In the genomic region with DNA sequence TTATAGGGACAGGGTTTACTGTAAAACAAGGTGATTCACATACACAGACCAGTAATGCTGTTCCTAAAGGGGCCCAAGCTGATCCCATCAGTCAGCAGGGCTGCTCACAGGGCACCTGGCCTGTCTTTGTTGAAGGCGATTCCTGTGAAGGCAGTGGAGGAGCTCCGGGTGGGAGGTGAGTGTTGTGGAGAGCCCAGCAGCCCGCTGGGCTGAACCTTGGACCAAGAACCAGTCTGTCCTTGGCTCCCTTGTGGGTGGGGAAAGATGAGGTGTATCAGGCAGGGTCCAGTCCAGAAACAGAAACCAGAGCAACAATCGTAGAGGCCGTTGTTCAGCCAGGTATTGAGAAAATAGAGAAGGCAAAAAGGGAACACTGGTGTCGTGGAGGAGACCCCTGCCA, we compare ENCODE assay signal across 12 cellular contexts. TPM values are rescaled to one million over a fixed set of nuclear protein-coding genes. Genes with fewer than 3 reads are reported as not detected.
DNase-seq lines count a peak whose midpoint lies in the region; ATAC-seq and TF ChIP-seq lines count a peak whose summit lies in the region.
"Had no signal": no experiment of that assay in that cellular context is flagged by ENCODE, and none has a peak within 500 bp of the region (broad histone marks: within the 10 kb centered on the region; RNA-seq: fewer than 3 reads in every experiment).

No MANE protein-coding gene starts in this region.

- ATAC-seq in GM21447 (IDR thresholded peaks at IDR 0.05; ENCODE audit: unreplicated experiment): no peak

- H3K4me3 Mint-ChIP-seq in activated CD4-positive, alpha-beta T cell treated with anti-CD3 and anti-CD28 coated beads, Interleukin-2, amount 10 ng/mL, durations not matched to agents 7 days and 5 days: no peak overlapping the region
- H3K4me3 Mint-ChIP-seq in type B pancreatic cell: peak overlapping the region; percentile 62
- H3K4me3 Mint-ChIP-seq in activated naive CD4-positive, alpha-beta T cell treated with anti-CD3 and anti-CD28 coated beads for 36 hours: no peak overlapping the region

- peaks cover 3% of the 10 kb centered on the region for H3K36me3 Mint-ChIP-seq in activated CD4-positive, alpha-beta T cell treated with anti-CD3 and anti-CD28 coated beads, Interleukin-2, amount 10 ng/mL, durations not matched to agents 7 days and 5 days (ENCODE audit: low read depth)
- H3K36me3 Mint-ChIP-seq in type B pancreatic cell: no peaks in the 10 kb centered on the region
- H3K36me3 Mint-ChIP-seq in activated naive CD4-positive, alpha-beta T cell treated with anti-CD3 and anti-CD28 coated beads for 36 hours (ENCODE audit: low read depth): peaks cover 3% of the 10 kb centered on the region

- H3K9me3 Mint-ChIP-seq in activated CD4-positive, alpha-beta T cell treated with anti-CD3 and anti-CD28 coated beads, Interleukin-2, amount 10 ng/mL, durations not matched to agents 7 days and 5 days: no peaks in the 10 kb centered on the region
- H3K9me3 Mint-ChIP-seq in type B pancreatic cell: no peaks in the 10 kb centered on the region
- no peaks in the 10 kb centered on the region for H3K9me3 Mint-ChIP-seq in activated naive CD4-positive, alpha-beta T cell treated with anti-CD3 and anti-CD28 coated beads for 36 hours

- H3K9me3 ChIP-seq in colonic mucosa (no peaks in the 10 kb centered on the region), mucosa of stomach (ENCODE audit: control insufficient read depth, low read length) (no peaks in the 10 kb centered on the region)

- POLR2A ChIA-PET in activated CD4-positive, alpha-beta T cell treated with anti-CD3 and anti-CD28 coated beads, Interleukin-2, amount 10 ng/mL, durations not matched to agents 7 days and 5 days (lab: Charles Lee): no interaction called here

- no peaks in the 10 kb centered on the region for H3K27me3 ChIP-seq in colonic mucosa
- no peaks in the 10 kb centered on the region for H3K27me3 ChIP-seq in mucosa of stomach (ENCODE audit: control insufficient read depth, insufficient read depth, low read length)
- H3K27me3 ChIP-seq: cardiac muscle cell had no signal

- intact Hi-C loops in colonic mucosa (cut with DNase I): no loop called here
- intact Hi-C loops in activated naive CD4-positive, alpha-beta T cell treated with anti-CD3 and anti-CD28 coated beads for 36 hours (cut with micrococcal nuclease): no loop called here

- peak overlapping the region; percentile 22 for H3K27ac Mint-ChIP-seq in activated CD4-positive, alpha-beta T cell treated with anti-CD3 and anti-CD28 coated beads, Interleukin-2, amount 10 ng/mL, durations not matched to agents 7 days and 5 days
- H3K27ac Mint-ChIP-seq in type B pancreatic cell: peak overlapping the region; percentile 40
- H3K27ac Mint-ChIP-seq in activated naive CD4-positive, alpha-beta T cell treated with anti-CD3 and anti-CD28 coated beads for 36 hours: no peak overlapping the region

- CTCF ChIA-PET in activated CD4-positive, alpha-beta T cell treated with anti-CD3 and anti-CD28 coated beads, Interleukin-2, amount 10 ng/mL, durations not matched to agents 7 days and 5 days (lab: Charles Lee): no interaction called here
- CTCF ChIA-PET in activated naive CD4-positive, alpha-beta T cell treated with anti-CD3 and anti-CD28 coated beads for 36 hours (lab: Charles Lee): no interaction called here

- DNase-seq in activated CD4-positive, alpha-beta T cell treated with anti-CD3 and anti-CD28 coated beads, Interleukin-2, amount 10 ng/mL, durations not matched to agents 7 days and 5 days: no peak
- DNase-seq in activated CD4-positive, alpha-beta T cell treated with anti-CD3 and anti-CD28 coated beads for 48 hours: no peak
- DNase-seq in colonic mucosa (peak; percentile 49), type B pancreatic cell (ENCODE audit: extremely low spot score, unreplicated experiment) (no peak), COR-L47 (lab: John Stamatoyannopoulos, UW) (no peak)
- no peak for DNase-seq in activated naive CD4-positive, alpha-beta T cell treated with anti-CD3 and anti-CD28 coated beads for 36 hours
- DNase-seq: NCI-H2029, retina had no signal

- TF ChIP-seq CTCF in colonic mucosa (IDR thresholded peaks at IDR 0.05) (no peak), type B pancreatic cell (conservative IDR thresholded peaks at IDR 0.05) (no peak)

- H3K27me3 Mint-ChIP-seq in activated CD4-positive, alpha-beta T cell treated with anti-CD3 and anti-CD28 coated beads, Interleukin-2, amount 10 ng/mL, durations not matched to agents 7 days and 5 days: no peaks in the 10 kb centered on the region
- H3K27me3 Mint-ChIP-seq in type B pancreatic cell: no peaks in the 10 kb centered on the region
- H3K27me3 Mint-ChIP-seq in activated naive CD4-positive, alpha-beta T cell treated with anti-CD3 and anti-CD28 coated beads for 36 hours (ENCODE audit: low read depth): no peaks in the 10 kb centered on the region

- peaks cover 77% of the 10 kb centered on the region for H3K4me1 Mint-ChIP-seq in activated CD4-positive, alpha-beta T cell treated with anti-CD3 and anti-CD28 coated beads, Interleukin-2, amount 10 ng/mL, durations not matched to agents 7 days and 5 days
- H3K4me1 Mint-ChIP-seq in type B pancreatic cell (ENCODE audit: unreplicated experiment): peaks cover 35% of the 10 kb centered on the region
- peaks cover 56% of the 10 kb centered on the region for H3K4me1 Mint-ChIP-seq in activated naive CD4-positive, alpha-beta T cell treated with anti-CD3 and anti-CD28 coated beads for 36 hours (ENCODE audit: low read depth)

- H3K4me3 ChIP-seq in colonic mucosa: no peak overlapping the region
- H3K4me3 ChIP-seq in mucosa of stomach (ENCODE audit: low read length): peak overlapping the region; percentile 14
- H3K4me3 ChIP-seq: cardiac muscle cell had no signal

- peak overlapping the region in 1 of 2 donors; percentile 24 for H3K9ac ChIP-seq in colonic mucosa (ENCODE audit: low read depth in 2 of 2, low read length in 2 of 2)
- H3K9ac ChIP-seq in mucosa of stomach (ENCODE audit: low read length): peak overlapping the region; percentile 33

- no peaks in the 10 kb centered on the region for H3K36me3 ChIP-seq in colonic mucosa
- H3K36me3 ChIP-seq in mucosa of stomach (ENCODE audit: control insufficient read depth, insufficient read depth, low read length): no peaks in the 10 kb centered on the region
- H3K36me3 ChIP-seq: cardiac muscle cell had no signal

- H3K27ac ChIP-seq in colonic mucosa: peak overlapping the region; percentile 29
- H3K27ac ChIP-seq: 22Rv1, cardiac muscle cell had no signal

- H3K4me1 ChIP-seq in colonic mucosa (peaks cover 32% of the 10 kb centered on the region), mucosa of stomach (ENCODE audit: control insufficient read depth, insufficient read depth, low read length) (peaks cover 79% of the 10 kb centered on the region)

RNA-seq across cellular contexts. Expression of a gene that starts 12.5 kb away (rescaled TPM):
- 10 to 100 TPM; 74.0 to 81.4 TPM for total RNA-seq in activated CD4-positive, alpha-beta T cell treated with anti-CD3 and anti-CD28 coated beads, Interleukin-2, amount 10 ng/mL, durations not matched to agents 7 days and 5 days
- total RNA-seq in colonic mucosa: 100 to 1,000 TPM; 155 to 188 TPM
- 94.4 and 160 TPM in 2 replicates for total RNA-seq in type B pancreatic cell (ENCODE audit: low replicate concordance)
- total RNA-seq in activated naive CD4-positive, alpha-beta T cell treated with anti-CD3 and anti-CD28 coated beads for 36 hours: 100 to 1,000 TPM; 125 to 133 TPM

RNA-seq across cellular contexts. Expression of a gene that starts 44.6 kb away (rescaled TPM):
- total RNA-seq in activated CD4-positive, alpha-beta T cell treated with anti-CD3 and anti-CD28 coated beads, Interleukin-2, amount 10 ng/mL, durations not matched to agents 7 days and 5 days: 10 to 100 TPM; 44.4 to 48.7 TPM
- total RNA-seq in colonic mucosa (10 to 100 TPM; 67.5 to 86.6 TPM), type B pancreatic cell (ENCODE audit: low replicate concordance) (45.4 and 78.2 TPM in 2 replicates)
- 10 to 100 TPM; 22.8 to 23.0 TPM for total RNA-seq in activated naive CD4-positive, alpha-beta T cell treated with anti-CD3 and anti-CD28 coated beads for 36 hours

RNA-seq across cellular contexts. Expression of a gene that starts 57.9 kb away (rescaled TPM):
- total RNA-seq in activated CD4-positive, alpha-beta T cell treated with anti-CD3 and anti-CD28 coated beads, Interleukin-2, amount 10 ng/mL, durations not matched to agents 7 days and 5 days: 10 to 100 TPM; 25.3 to 28.5 TPM
- 10 to 100 TPM; 14.5 to 25.7 TPM for total RNA-seq in colonic mucosa
- total RNA-seq in type B pancreatic cell (ENCODE audit: low replicate concordance): 29.5 and 43.6 TPM in 2 replicates
- total RNA-seq in activated naive CD4-positive, alpha-beta T cell treated with anti-CD3 and anti-CD28 coated beads for 36 hours: 10 to 100 TPM; 33.6 to 35.5 TPM
